Comparison of ENCODE assay signal across 8 cellular contexts in the genomic region with DNA sequence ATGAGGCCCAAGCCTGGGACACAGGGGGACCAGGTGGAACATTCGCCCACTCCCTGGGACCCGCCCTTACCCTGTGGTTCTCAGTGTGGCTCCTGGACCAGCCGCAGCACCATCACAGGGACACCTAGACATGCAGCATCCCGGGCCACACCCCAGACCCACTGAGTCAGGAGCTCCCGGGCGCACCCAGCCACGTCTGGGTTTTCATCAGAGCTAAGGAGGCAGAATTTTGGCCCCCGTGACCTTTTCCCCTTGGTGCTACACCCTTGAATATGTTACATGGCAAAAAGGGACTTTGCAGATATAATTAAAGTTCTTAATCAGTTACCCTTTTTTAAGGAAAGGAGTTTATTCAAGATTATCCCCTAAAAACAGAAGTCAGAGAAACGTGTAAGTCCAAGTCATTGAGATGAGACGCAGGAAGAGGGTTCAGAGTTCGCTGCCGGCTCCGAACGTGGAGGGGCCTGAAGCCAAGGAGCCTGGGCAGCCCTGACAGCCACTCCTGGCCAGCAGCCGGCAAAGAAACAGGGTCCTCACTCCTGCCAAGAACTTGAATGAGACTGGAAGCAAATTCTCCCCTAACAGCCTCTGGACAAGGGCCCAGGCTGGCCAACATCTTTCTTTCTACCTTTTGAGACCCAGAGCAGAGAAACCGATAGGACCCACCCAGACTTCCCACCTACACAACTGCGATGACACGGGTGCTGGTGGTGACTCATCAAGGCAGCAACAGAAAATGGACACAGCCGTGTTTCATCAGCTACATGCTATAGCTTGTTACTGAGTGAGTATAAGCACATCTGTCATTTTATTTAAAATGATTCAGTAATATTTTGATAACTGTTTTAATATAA. TPM values are rescaled to one million over a fixed set of nuclear protein-coding genes. Genes with fewer than 3 reads are reported as not detected.
A peak's percentile ranks its signal among the peaks of the same experiment; 100 is the strongest.
DNase-seq lines count a peak whose midpoint lies in the region; ATAC-seq and TF ChIP-seq lines count a peak whose summit lies in the region.

No MANE protein-coding gene starts in this region.

- peak overlapping the region in 2 of 3 donors; percentile 74 to 89 for H3K27ac Mint-ChIP-seq in CD4-positive, CD25-positive, alpha-beta regulatory T cell

- no peak for TF ChIP-seq EP300 in gastroesophageal sphincter (IDR thresholded peaks at IDR 0.05)

- TF ChIP-seq POLR2A in gastroesophageal sphincter (IDR thresholded peaks at IDR 0.05), result no peak

- no peaks in the 10 kb centered on the region for H3K9me3 ChIP-seq in CD4-positive, CD25-positive, alpha-beta regulatory T cell (ENCODE audit: control insufficient read depth in 2 of 2, low read length in 2 of 2)
- no peaks in the 10 kb centered on the region for H3K9me3 ChIP-seq in gastroesophageal sphincter

- no peaks in the 10 kb centered on the region for H3K36me3 Mint-ChIP-seq in CD4-positive, CD25-positive, alpha-beta regulatory T cell

- H3K4me3 ChIP-seq in CD4-positive, CD25-positive, alpha-beta regulatory T cell (ENCODE audit: low read depth, low read length), result no peak overlapping the region
- peak overlapping the region in 1 of 2 donors; percentile 56 for H3K4me3 ChIP-seq in gastroesophageal sphincter

- no peaks in the 10 kb centered on the region for H3K27me3 ChIP-seq in CD4-positive, CD25-positive, alpha-beta regulatory T cell (ENCODE audit: control insufficient read depth, insufficient read depth, low read length)
- no peaks in the 10 kb centered on the region for H3K27me3 ChIP-seq in gastroesophageal sphincter

- no peak for TF ChIP-seq CTCF in gastroesophageal sphincter (IDR thresholded peaks at IDR 0.05)

- peaks cover 0 to 2% (median 0%) of the 10 kb centered on the region in 7 donors for H3K9me3 Mint-ChIP-seq in CD4-positive, CD25-positive, alpha-beta regulatory T cell

- H3K4me1 Mint-ChIP-seq in CD4-positive, CD25-positive, alpha-beta regulatory T cell, result peaks cover 0 to 30% (median 15%) of the 10 kb centered on the region in 4 donors

- 61 to 67% methylated on average over 5 to 12 of the region's 19 CpGs for WGBS in gastroesophageal sphincter (ENCODE audit: low coverage in 1 of 2), 2 donors

- H3K27ac ChIP-seq in CD4-positive, CD25-positive, alpha-beta regulatory T cell (ENCODE audit: insufficient read depth, low read length, poor library complexity, severe bottlenecking), result peak overlapping the region; percentile 51
- H3K27ac ChIP-seq in gastroesophageal sphincter, result peak overlapping the region in 2 of 4 donors; percentile 62 to 70

- DNase-seq in CD4-positive, CD25-positive, alpha-beta regulatory T cell, result peak in 1 of 3 donors; percentile 41
- DNase-seq in activated T-cell treated with anti-CD3 and anti-CD28 coated beads for 48 hours (ENCODE audit: low read depth) (peak; percentile 56), NCI-H2081 treated with DMSO at 0.1 percent for 48 hours (lab: John Stamatoyannopoulos, UW) (no peak)
- peak; percentile 69 for DNase-seq in stimulated activated CD4-positive, alpha-beta T cell treated with anti-CD3 and anti-CD28 coated beads, Interleukin-1b, Interleukin-23, amount 100 ng/mL, for 48 hours

- H3K4me1 ChIP-seq in CD4-positive, CD25-positive, alpha-beta regulatory T cell (ENCODE audit: control insufficient read depth, insufficient read depth, low read length, poor library complexity, severe bottlenecking), result peaks cover 31% of the 10 kb centered on the region
- H3K4me1 ChIP-seq in gastroesophageal sphincter, result peaks cover 0 to 15% (median 3%) of the 10 kb centered on the region in 3 donors

- H3K27me3 Mint-ChIP-seq in CD4-positive, CD25-positive, alpha-beta regulatory T cell, result peaks cover 15% of the 10 kb centered on the region

- ATAC-seq in CD4-positive, CD25-positive, alpha-beta regulatory T cell (ENCODE audit: low read depth in 2 of 2), result peak in 1 of 2 donors; percentile 11
- peak; percentile 20 for ATAC-seq in HG03378 (IDR thresholded peaks at IDR 0.05; ENCODE audit: unreplicated experiment)
- ATAC-seq in gastroesophageal sphincter, result peak; percentile 13
- no peak for ATAC-seq in HG03442 (IDR thresholded peaks at IDR 0.05; ENCODE audit: unreplicated experiment)
- ATAC-seq in GM19452 (IDR thresholded peaks at IDR 0.05; ENCODE audit: unreplicated experiment), result no peak

- no peaks in the 10 kb centered on the region for H3K36me3 ChIP-seq in CD4-positive, CD25-positive, alpha-beta regulatory T cell (ENCODE audit: control insufficient read depth, insufficient read depth, low read length)
- H3K36me3 ChIP-seq in gastroesophageal sphincter, result no peaks in the 10 kb centered on the region

- peak overlapping the region; percentile 90 to 98 (median 91) for H3K4me3 Mint-ChIP-seq in CD4-positive, CD25-positive, alpha-beta regulatory T cell

RNA-seq across cellular contexts. Expression of a gene that starts 25.3 kb away (rescaled TPM):
- 0.39 TPM for total RNA-seq in CD4-positive, CD25-positive, alpha-beta regulatory T cell
- polyA plus RNA-seq in CD4-positive, CD25-positive, alpha-beta regulatory T cell, result under 1 TPM in 1 of 4 donors, not detected in 3; 0.12 TPM
- 1 to 10 TPM; 2.0 to 5.9 (median 5.0) TPM for total RNA-seq in gastroesophageal sphincter

Comparison
In these comparisons a context has a peak if more than half of its experiments do, and no peak if none do; other contexts are left out.
1. ATAC-seq: peak in HG03378 (single experiment) and gastroesophageal sphincter (single experiment); none in HG03442 (single experiment) and GM19452 (single experiment).